Comparison of ENCODE assay signal across 1 cellular context in the genomic region with DNA sequence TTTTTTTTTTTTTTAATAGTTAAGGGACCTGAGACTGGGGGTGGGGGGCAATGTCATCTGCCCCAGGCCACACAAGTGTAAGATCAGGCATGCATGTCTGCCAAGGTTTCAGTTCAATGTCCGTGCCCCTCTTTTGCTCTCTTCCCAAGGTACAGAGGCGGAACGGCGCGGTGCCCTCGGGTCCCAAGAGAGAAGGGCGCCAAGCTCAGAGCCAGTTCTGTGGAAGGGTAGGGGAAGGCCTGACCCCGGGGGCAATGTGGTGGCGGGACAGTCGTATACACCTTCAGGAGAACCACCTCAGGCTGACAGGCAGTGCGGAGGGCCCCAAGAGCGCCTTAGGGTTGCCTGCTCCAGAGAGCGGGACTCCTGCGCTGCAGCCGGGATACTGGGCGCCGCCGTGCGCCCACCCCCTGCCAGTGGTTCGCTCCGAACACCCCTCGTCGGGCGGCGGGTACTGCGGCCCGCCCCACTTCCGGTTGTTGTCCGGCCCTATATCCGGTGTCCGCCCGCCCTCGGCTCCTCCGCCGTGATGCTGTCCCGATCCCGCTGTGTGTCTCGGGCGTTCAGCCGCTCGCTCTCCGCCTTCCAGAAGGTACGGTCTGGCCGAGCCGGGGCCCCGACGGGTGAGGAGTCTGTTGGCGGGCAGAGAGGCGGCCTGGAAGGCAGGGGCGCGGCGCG.
TF ChIP-seq lines count a peak whose summit lies in the region.

TSS of gene DLST (plus strand) at position 492 of the 678 bp plus-strand sequence. CDS start at position 530, 38 bp downstream.

TF ChIP-seq in WTC11, 78 proteins besides CTCF, POLR2A, EP300 and RAD21 (continued from another document):
- TF ChIP-seq ATF2 (CRISPR knock-in tag; IDR thresholded peaks at IDR 0.05; ENCODE audit: borderline replicate concordance, low read depth) (no peak), GABPB1 (CRISPR knock-in tag; IDR thresholded peaks at IDR 0.05) (peak; percentile 85), JAZF1 (CRISPR knock-in tag; IDR thresholded peaks at IDR 0.05) (no peak), NFE2L1 (CRISPR knock-in tag; IDR thresholded peaks at IDR 0.05) (no peak), FOXP4 (CRISPR knock-in tag; IDR thresholded peaks at IDR 0.05) (peak; percentile 46; the same call in 1 of the 2 replicates), ARID4B (CRISPR knock-in tag; IDR thresholded peaks at IDR 0.05; ENCODE audit: borderline replicate concordance) (peak; percentile 74; the same call in 1 of the 2 replicates), ZNF232 (CRISPR knock-in tag; IDR thresholded peaks at IDR 0.05) (peak; percentile 73), ETV6 (CRISPR knock-in tag; IDR thresholded peaks at IDR 0.05) (peak; percentile 77; the same call in 1 of the 2 replicates), E2F4 (CRISPR knock-in tag; IDR thresholded peaks at IDR 0.05; ENCODE audit: borderline replicate concordance, low read depth) (no peak), ZNF317 (CRISPR knock-in tag; IDR thresholded peaks at IDR 0.05; ENCODE audit: borderline replicate concordance, low read depth) (peak; percentile 29; the same call in 1 of the 2 replicates), KAT7 (CRISPR knock-in tag; IDR thresholded peaks at IDR 0.05; ENCODE audit: borderline replicate concordance) (0 out of 2 replicates have a peak, but pooled peaks have one; percentile 94), ATF1 (CRISPR knock-in tag; IDR thresholded peaks at IDR 0.05) (0 out of 2 replicates have a peak, but pooled peaks have one; percentile 38)
- TF ChIP-seq, protein P1, sequence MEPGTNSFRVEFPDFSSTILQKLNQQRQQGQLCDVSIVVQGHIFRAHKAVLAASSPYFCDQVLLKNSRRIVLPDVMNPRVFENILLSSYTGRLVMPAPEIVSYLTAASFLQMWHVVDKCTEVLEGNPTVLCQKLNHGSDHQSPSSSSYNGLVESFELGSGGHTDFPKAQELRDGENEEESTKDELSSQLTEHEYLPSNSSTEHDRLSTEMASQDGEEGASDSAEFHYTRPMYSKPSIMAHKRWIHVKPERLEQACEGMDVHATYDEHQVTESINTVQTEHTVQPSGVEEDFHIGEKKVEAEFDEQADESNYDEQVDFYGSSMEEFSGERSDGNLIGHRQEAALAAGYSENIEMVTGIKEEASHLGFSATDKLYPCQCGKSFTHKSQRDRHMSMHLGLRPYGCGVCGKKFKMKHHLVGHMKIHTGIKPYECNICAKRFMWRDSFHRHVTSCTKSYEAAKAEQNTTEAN (CRISPR knock-in tag; IDR thresholded peaks at IDR 0.05): no peak
